In genomic region chr9:120579750-120580590, GRCh38 we compare ENCODE assay signal across 8 cellular contexts. TPM values are rescaled to one million over a fixed set of nuclear protein-coding genes. Genes with fewer than 3 reads are reported as not detected.
DNase-seq lines count a peak whose midpoint lies in the region; ATAC-seq, FAIRE-seq and TF ChIP-seq lines count a peak whose summit lies in the region.

TSS of gene CDK5RAP2 (minus strand) at chr9:120580167. CDS start at chr9:120579978, 189 bp downstream.

- CTCF ChIA-PET in AG04449 (lab: Yijun Ruan, JAX) = interaction anchor here (0.7 kb wide), 1 partner anchor 217 kb away, joined by 3 read pairs; no protein-coding TSS in a partner anchor

- TF ChIP-seq CTCF in AG04449 (IDR thresholded peaks at IDR 0.05; ENCODE audit: insufficient read depth, low read length, missing control alignments) = no peak
- no peak for TF ChIP-seq CTCF in WI38 (IDR thresholded peaks at IDR 0.05; ENCODE audit: low read depth, low read length)
- TF ChIP-seq CTCF in bronchial epithelial cell (IDR thresholded peaks at IDR 0.05; ENCODE audit: insufficient read depth, low read length, severe bottlenecking) = no peak

- H3K27ac ChIP-seq in small intestine (ENCODE audit: low read depth in 1 of 2, low read length in 1 of 2) = peak within 1 kb of the TSS in 1 of 2 donors; percentile 81

- POLR2A ChIA-PET in AG04449 (lab: Yijun Ruan, JAX) = no interaction called here

- H3K9me3 ChIP-seq in small intestine (ENCODE audit: control insufficient read depth, low read depth) = no peaks in the 10 kb centered on the region

- H3K27me3 ChIP-seq in bronchial epithelial cell (ENCODE audit: control insufficient read depth, insufficient read depth, low read length) = no peaks in the 10 kb centered on the region
- no peaks in the 10 kb centered on the region for H3K27me3 ChIP-seq in small intestine (ENCODE audit: control insufficient read depth in 2 of 2, insufficient read depth in 2 of 2, low read length in 2 of 2)

- peak; percentile 94 for ATAC-seq in GM18907 (IDR thresholded peaks at IDR 0.05; ENCODE audit: unreplicated experiment)
- peak; percentile 91 for ATAC-seq in HG03159 (IDR thresholded peaks at IDR 0.05; ENCODE audit: unreplicated experiment)

- FAIRE-seq in bronchial epithelial cell (lab: Jason Lieb, UNC) (no peak), small intestine (lab: Jason Lieb, UNC) (no peak)

- peak within 1 kb of the TSS; percentile 93 for H3K4me3 ChIP-seq in AG04449 (ENCODE audit: low read depth, low read length)
- H3K4me3 ChIP-seq in WI38 (ENCODE audit: low read depth, low read length) = peak within 1 kb of the TSS; percentile 98
- H3K4me3 ChIP-seq in bronchial epithelial cell (ENCODE audit: low read depth, low read length) = peak within 1 kb of the TSS; percentile 83
- peak within 1 kb of the TSS; percentile 80 to 84 for H3K4me3 ChIP-seq in small intestine (ENCODE audit: low read depth in 1 of 2, low read length in 2 of 2)

- DNase-seq in AG04449 (ENCODE audit: low read depth, low spot score) = peak; percentile 83
- peak; percentile 93 for DNase-seq in NCI-H2227 treated with DMSO at 0.1 percent for 48 hours (lab: John Stamatoyannopoulos, UW)
- DNase-seq in bronchial epithelial cell (ENCODE audit: low read depth) = peak; percentile 96
- DNase-seq in iPS-NIHi11 (ENCODE audit: low spot score) = peak; percentile 97
- peak; percentile 94 for DNase-seq in small intestine

- H3K4me1 ChIP-seq in small intestine (ENCODE audit: control insufficient read depth in 2 of 2, insufficient read depth in 1 of 2, low read depth in 1 of 2, low read length in 1 of 2) = peaks cover 4 to 6% of the 10 kb centered on the region in 2 donors

- H3K36me3 ChIP-seq in bronchial epithelial cell (ENCODE audit: control insufficient read depth, insufficient read depth, low read length) (peaks cover 2% of the 10 kb centered on the region), small intestine (ENCODE audit: control insufficient read depth in 2 of 2, insufficient read depth in 2 of 2, low read length in 2 of 2) (no peaks in the 10 kb centered on the region)

- 3 to 4% (median 4%) methylated on average over 53 of the region's 53 CpGs for WGBS in small intestine, 3 donors

RNA-seq across cellular contexts. Expression of gene CDK5RAP2, which starts in this region (rescaled TPM):
- total RNA-seq in bronchial epithelial cell = 16.8 and 30.2 TPM in 2 replicates
- 10 to 100 TPM; 15.7 to 20.1 (median 17.7) TPM for polyA plus RNA-seq in small intestine
